9 cellular contexts compared by ENCODE assay signal in the genomic region with DNA sequence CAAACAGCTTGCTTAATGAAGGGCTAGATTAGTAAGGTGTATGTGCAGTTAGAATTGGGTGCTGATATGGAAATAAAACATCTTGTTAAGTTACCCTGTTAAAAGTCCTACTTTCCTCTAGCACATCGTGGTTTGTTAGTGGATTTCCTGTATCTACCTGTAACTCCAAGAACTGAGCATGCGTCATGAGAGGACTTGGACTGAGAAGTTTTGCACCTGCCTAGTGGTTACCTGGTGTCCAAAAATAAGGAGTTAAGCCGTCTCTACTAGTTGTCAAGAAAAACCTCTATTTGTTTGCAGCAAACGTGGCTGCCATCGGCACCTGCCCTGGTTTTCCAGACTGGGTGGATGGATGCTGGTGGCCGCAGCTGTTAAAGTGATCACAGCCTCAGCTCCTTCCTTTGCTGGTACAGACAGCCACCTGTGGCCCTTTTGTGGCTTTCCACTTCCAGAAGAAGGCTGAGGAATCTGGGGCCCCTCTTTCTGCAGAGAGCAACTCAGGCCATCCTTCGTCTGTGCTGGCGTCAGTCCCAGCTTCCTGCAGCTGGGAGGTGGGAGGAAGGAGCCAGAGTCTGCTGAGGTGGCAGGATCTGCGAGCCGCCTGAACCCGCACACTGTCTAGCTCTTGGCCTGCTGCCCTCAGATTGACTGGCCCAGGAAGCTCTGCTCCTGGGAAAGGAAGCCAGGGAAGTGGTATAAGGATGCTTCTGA. TPM values are rescaled to one million over a fixed set of nuclear protein-coding genes. Genes with fewer than 3 reads are reported as not detected.
DNase-seq lines count a peak whose midpoint lies in the region; ATAC-seq, FAIRE-seq and TF ChIP-seq lines count a peak whose summit lies in the region.
"Had no signal": no experiment of that assay in that cellular context is flagged by ENCODE, and none has a peak within 500 bp of the region (broad histone marks: within the 10 kb centered on the region; RNA-seq: fewer than 3 reads in every experiment).

No MANE protein-coding gene starts in this region.

- H3K4me3 ChIP-seq in keratinocyte (ENCODE audit: control insufficient read depth in 2 of 3, extremely low read depth in 1 of 3, insufficient read depth in 2 of 3, low read depth in 1 of 3, low read length in 3 of 3): no peak overlapping the region

- no peaks in the 10 kb centered on the region for H3K79me2 ChIP-seq in keratinocyte (ENCODE audit: control insufficient read depth, insufficient read depth, low read length)

- peak overlapping the region; percentile 61 for H3K4me2 ChIP-seq in keratinocyte (ENCODE audit: control insufficient read depth, extremely low read depth, insufficient read depth, low read depth, low read length)

- peak overlapping the region; percentile 10 for H3K4me3 Mint-ChIP-seq in activated naive CD8-positive, alpha-beta T cell treated with anti-CD3 and anti-CD28 coated beads, Interleukin-2, amount 10 ng/mL, durations not matched to agents 7 days and 5 days
- no peak overlapping the region for H3K4me3 Mint-ChIP-seq in activated naive CD8-positive, alpha-beta T cell treated with anti-CD3 and anti-CD28 coated beads, Interleukin-2, amount 50 U/mL, for 24 hours
- H3K4me3 Mint-ChIP-seq in natural killer cell treated with Interleukin-12 subunit alpha and Interleukin-12 subunit beta and Interleukin-15 and Interleukin-18, amount 100 ng/mL, for 72 hours: no peak overlapping the region

- no peak overlapping the region for H3K9ac ChIP-seq in keratinocyte (ENCODE audit: control insufficient read depth, extremely low read depth, insufficient read depth, low read length)

- ATAC-seq in activated naive CD8-positive, alpha-beta T cell treated with anti-CD3 and anti-CD28 coated beads, Interleukin-2, amount 10 ng/mL, durations not matched to agents 7 days and 5 days (ENCODE audit: low read depth): peak; percentile 55
- no peak for ATAC-seq in activated naive CD8-positive, alpha-beta T cell treated with anti-CD3 and anti-CD28 coated beads, Interleukin-2, amount 50 U/mL, for 24 hours
- no peak for ATAC-seq in HG02938 (IDR thresholded peaks at IDR 0.05; ENCODE audit: unreplicated experiment)
- no peak for ATAC-seq in natural killer cell treated with Interleukin-12 subunit alpha and Interleukin-12 subunit beta and Interleukin-15 and Interleukin-18, amount 100 ng/mL, for 72 hours

- dilution Hi-C loops in keratinocyte (cut with MboI; ENCODE audit: extremely low pct_ligation_motif_present, low sequenced_read_pairs): no loop called here

- DNase-seq in activated naive CD8-positive, alpha-beta T cell treated with anti-CD3 and anti-CD28 coated beads, Interleukin-2, amount 10 ng/mL, durations not matched to agents 7 days and 5 days: no peak
- DNase-seq in activated naive CD8-positive, alpha-beta T cell treated with anti-CD3 and anti-CD28 coated beads, Interleukin-2, amount 50 U/mL, for 24 hours: no peak
- DNase-seq in keratinocyte (ENCODE audit: low read depth, low spot score): no peak
- peak; percentile 57 for DNase-seq in ureter (ENCODE audit: low spot score)
- DNase-seq in HuH-7 (ENCODE audit: low spot score): no peak
- no peak for DNase-seq in natural killer cell treated with Interleukin-12 subunit alpha and Interleukin-12 subunit beta and Interleukin-15 and Interleukin-18, amount 100 ng/mL, for 72 hours (ENCODE audit: low spot score)
- DNase-seq: Calu3 had no signal

- peaks cover 10% of the 10 kb centered on the region for H3K4me1 Mint-ChIP-seq in activated naive CD8-positive, alpha-beta T cell treated with anti-CD3 and anti-CD28 coated beads, Interleukin-2, amount 10 ng/mL, durations not matched to agents 7 days and 5 days
- H3K4me1 Mint-ChIP-seq in activated naive CD8-positive, alpha-beta T cell treated with anti-CD3 and anti-CD28 coated beads, Interleukin-2, amount 50 U/mL, for 24 hours: peaks cover 2% of the 10 kb centered on the region
- no peaks in the 10 kb centered on the region for H3K4me1 Mint-ChIP-seq in natural killer cell treated with Interleukin-12 subunit alpha and Interleukin-12 subunit beta and Interleukin-15 and Interleukin-18, amount 100 ng/mL, for 72 hours (ENCODE audit: low read depth in 2 of 2)

- no peaks in the 10 kb centered on the region for H3K9me1 ChIP-seq in keratinocyte (ENCODE audit: control insufficient read depth, extremely low read depth, insufficient read depth, low read length)

- no peaks in the 10 kb centered on the region for H3K9me3 ChIP-seq in keratinocyte (ENCODE audit: control insufficient read depth, low read depth, low read length)

- no peaks in the 10 kb centered on the region for H3K36me3 Mint-ChIP-seq in activated naive CD8-positive, alpha-beta T cell treated with anti-CD3 and anti-CD28 coated beads, Interleukin-2, amount 10 ng/mL, durations not matched to agents 7 days and 5 days
- peaks cover 3% of the 10 kb centered on the region for H3K36me3 Mint-ChIP-seq in activated naive CD8-positive, alpha-beta T cell treated with anti-CD3 and anti-CD28 coated beads, Interleukin-2, amount 50 U/mL, for 24 hours (ENCODE audit: low read depth)
- H3K36me3 Mint-ChIP-seq in natural killer cell treated with Interleukin-12 subunit alpha and Interleukin-12 subunit beta and Interleukin-15 and Interleukin-18, amount 100 ng/mL, for 72 hours: no peaks in the 10 kb centered on the region

- H3K27ac ChIP-seq in VCaP (peak overlapping the region; percentile 67), keratinocyte (ENCODE audit: control insufficient read depth, insufficient read depth, low read length) (no peak overlapping the region)

- FAIRE-seq in keratinocyte (lab: Jason Lieb, UNC): peak; percentile 82

- H3K36me3 ChIP-seq in keratinocyte (ENCODE audit: control insufficient read depth in 2 of 2, extremely low read depth in 1 of 2, insufficient read depth in 2 of 2, low read length in 2 of 2): no peaks in the 10 kb centered on the region

- H2AFZ ChIP-seq in keratinocyte (ENCODE audit: control insufficient read depth, low read length): no peak overlapping the region

- POLR2A ChIA-PET in activated naive CD8-positive, alpha-beta T cell treated with anti-CD3 and anti-CD28 coated beads, Interleukin-2, amount 10 ng/mL, durations not matched to agents 7 days and 5 days (lab: Charles Lee): interaction anchor here (0.7 kb wide), 1 partner anchor 14 kb away, joined by 3 read pairs; no protein-coding TSS in a partner anchor

- H3K27me3 ChIP-seq in keratinocyte (ENCODE audit: control insufficient read depth, extremely low read depth, insufficient read depth, low read length): no peaks in the 10 kb centered on the region

- no peak for TF ChIP-seq CTCF in VCaP (conservative IDR thresholded peaks at IDR 0.05)
- no peak for TF ChIP-seq CTCF in keratinocyte (optimal IDR thresholded peaks at IDR 0.05 in 1 of 3, IDR thresholded peaks at IDR 0.05 in 1 of 3, conservative IDR thresholded peaks at IDR 0.05 in 1 of 3; ENCODE audit: extremely low read depth in 1 of 3, insufficient read depth in 2 of 3, low read length in 3 of 3)

- H3K27me3 Mint-ChIP-seq in activated naive CD8-positive, alpha-beta T cell treated with anti-CD3 and anti-CD28 coated beads, Interleukin-2, amount 10 ng/mL, durations not matched to agents 7 days and 5 days: no peaks in the 10 kb centered on the region
- no peaks in the 10 kb centered on the region for H3K27me3 Mint-ChIP-seq in activated naive CD8-positive, alpha-beta T cell treated with anti-CD3 and anti-CD28 coated beads, Interleukin-2, amount 50 U/mL, for 24 hours
- H3K27me3 Mint-ChIP-seq in natural killer cell treated with Interleukin-12 subunit alpha and Interleukin-12 subunit beta and Interleukin-15 and Interleukin-18, amount 100 ng/mL, for 72 hours: no peaks in the 10 kb centered on the region

- peaks cover 18% of the 10 kb centered on the region for H3K4me1 ChIP-seq in keratinocyte (ENCODE audit: control insufficient read depth, extremely low read depth, insufficient read depth, low read length)

- H4K20me1 ChIP-seq in keratinocyte (ENCODE audit: control insufficient read depth, extremely low read depth, insufficient read depth, low read length): no peaks in the 10 kb centered on the region

- H3K9me3 Mint-ChIP-seq in activated naive CD8-positive, alpha-beta T cell treated with anti-CD3 and anti-CD28 coated beads, Interleukin-2, amount 10 ng/mL, durations not matched to agents 7 days and 5 days: no peaks in the 10 kb centered on the region
- H3K9me3 Mint-ChIP-seq in activated naive CD8-positive, alpha-beta T cell treated with anti-CD3 and anti-CD28 coated beads, Interleukin-2, amount 50 U/mL, for 24 hours: no peaks in the 10 kb centered on the region
- no peaks in the 10 kb centered on the region for H3K9me3 Mint-ChIP-seq in natural killer cell treated with Interleukin-12 subunit alpha and Interleukin-12 subunit beta and Interleukin-15 and Interleukin-18, amount 100 ng/mL, for 72 hours

- H3K27ac Mint-ChIP-seq in activated naive CD8-positive, alpha-beta T cell treated with anti-CD3 and anti-CD28 coated beads, Interleukin-2, amount 10 ng/mL, durations not matched to agents 7 days and 5 days: no peak overlapping the region
- no peak overlapping the region for H3K27ac Mint-ChIP-seq in activated naive CD8-positive, alpha-beta T cell treated with anti-CD3 and anti-CD28 coated beads, Interleukin-2, amount 50 U/mL, for 24 hours
- no peak overlapping the region for H3K27ac Mint-ChIP-seq in natural killer cell treated with Interleukin-12 subunit alpha and Interleukin-12 subunit beta and Interleukin-15 and Interleukin-18, amount 100 ng/mL, for 72 hours

RNA-seq across cellular contexts. Expression of gene CABLES1, which starts 56.8 kb away (rescaled TPM):
- total RNA-seq in activated naive CD8-positive, alpha-beta T cell treated with anti-CD3 and anti-CD28 coated beads, Interleukin-2, amount 10 ng/mL, durations not matched to agents 7 days and 5 days: 1 to 10 TPM; 1.2 to 1.4 TPM
- 0.63 to 1.2 TPM (median 1.00 TPM) in 3 replicates for polyA plus RNA-seq in keratinocyte
- polyA plus RNA-seq in keratinocyte (2011; ENCODE audit: low read depth): 3.1 TPM
- polyA plus RNA-seq in keratinocyte (2011; cell fraction: cytosol; rRNA removed): 1.1 and 1.3 TPM in 2 replicates
- 1.4 TPM in 2 replicates for polyA plus RNA-seq in keratinocyte (2011; cell fraction: nucleus; rRNA removed)
- polyA plus RNA-seq in keratinocyte (2012; ENCODE audit: low replicate concordance): 1.3 and 1.5 TPM in 2 replicates
- polyA minus RNA-seq in keratinocyte: 0.69 to 3.3 TPM (median 0.72 TPM) in 3 replicates
- not detected for polyA minus RNA-seq in keratinocyte (2011; cell fraction: cytosol; rRNA and poly(A)+ RNA removed)
- polyA minus RNA-seq in keratinocyte (2011; cell fraction: nucleus; rRNA and poly(A)+ RNA removed): 0.84 and 2.3 TPM in 2 replicates
- 8.1 TPM for total RNA-seq in ureter
- total RNA-seq in natural killer cell treated with Interleukin-12 subunit alpha and Interleukin-12 subunit beta and Interleukin-15 and Interleukin-18, amount 100 ng/mL, for 72 hours: under 1 TPM in 1 of 2 donors, not detected in 1; 0.39 TPM
